ENCODE assay signal across 31 cellular contexts in genomic region chr3:65268411-65268810, GRCh38.
A peak's percentile ranks its signal among the peaks of the same experiment; 100 is the strongest.
DNase-seq lines count a peak whose midpoint lies in the region; ATAC-seq and TF ChIP-seq lines count a peak whose summit lies in the region.
"Had no signal": no experiment of that assay in that cellular context is flagged by ENCODE, and none has a peak within 500 bp of the region (broad histone marks: within the 10 kb centered on the region; RNA-seq: fewer than 3 reads in every experiment).

No MANE protein-coding gene starts in this region.

- no peaks in the 10 kb centered on the region for H3K27me3 Mint-ChIP-seq in mesothelial cell of epicardium (ENCODE audit: low read depth)
- H3K27me3 Mint-ChIP-seq: B cell; CD4-positive, alpha-beta memory T cell; naive B cell had no signal

- BruUV-seq in PC-9 (replicated peaks; lab: Mats Ljungman, UMichigan): no TSS peak

- CTCF ChIA-PET in PC-9 (lab: Charles Lee): no interaction called here

- no peaks in the 10 kb centered on the region for H4K20me1 ChIP-seq in PC-9 (ENCODE audit: insufficient read depth)

- peak overlapping the region; percentile 17 for H3K27ac Mint-ChIP-seq in mesothelial cell of epicardium
- H3K27ac Mint-ChIP-seq: activated T-cell treated with anti-CD3 and anti-CD28 coated beads, Interleukin-2, amount 50 U/mL, for 72 hours; B cell; CD4-positive, alpha-beta memory T cell; naive B cell had no signal

- H3K4me3 Mint-ChIP-seq in mesothelial cell of epicardium: no peak overlapping the region
- H3K4me3 Mint-ChIP-seq: activated T-cell treated with anti-CD3 and anti-CD28 coated beads, Interleukin-2, amount 50 U/mL, for 72 hours; B cell; CD4-positive, alpha-beta memory T cell; naive B cell had no signal

- H3K27me3 ChIP-seq in PC-9 (ENCODE audit: insufficient read depth, low read depth): no peaks in the 10 kb centered on the region
- H3K27me3 ChIP-seq: brain microvascular endothelial cell, left lung, neutrophil, stomach, thyroid gland, vagina had no signal

- no peak overlapping the region for H3K4me2 ChIP-seq in PC-9
- H3K4me2 ChIP-seq: A549 had no signal

- intact Hi-C loops in PC-9 (cut with micrococcal nuclease; ENCODE audit: unreplicated experiment): no loop called here

- H3K9me3 Mint-ChIP-seq in mesothelial cell of epicardium: no peaks in the 10 kb centered on the region

- POLR2A ChIA-PET in PC-9 (lab: Charles Lee; ENCODE audit: unreplicated experiment): no interaction called here

- ATAC-seq in GM21423 (IDR thresholded peaks at IDR 0.05; ENCODE audit: unreplicated experiment) (no peak), GM18505 (IDR thresholded peaks at IDR 0.05; ENCODE audit: unreplicated experiment) (no peak)
- ATAC-seq: A549; activated T-cell treated with anti-CD3 and anti-CD28 coated beads, Interleukin-2, amount 50 U/mL, for 72 hours; HepG2; left lung; right cardiac atrium had no signal

- H3K36me3 Mint-ChIP-seq in mesothelial cell of epicardium: peaks cover 1% of the 10 kb centered on the region
- H3K36me3 Mint-ChIP-seq: CD4-positive, alpha-beta memory T cell; naive B cell had no signal

- H3K36me3 ChIP-seq in PC-9 (ENCODE audit: low read depth): no peaks in the 10 kb centered on the region
- H3K36me3 ChIP-seq: brain microvascular endothelial cell, left lung, neutrophil, stomach, thyroid gland, vagina had no signal

- H3F3A ChIP-seq in PC-9 (ENCODE audit: insufficient read depth, low read depth): no peaks in the 10 kb centered on the region

- TF ChIP-seq CTCF in choroid plexus epithelial cell (conservative IDR thresholded peaks at IDR 0.05; ENCODE audit: low read depth, low read length) (no peak), mesothelial cell of epicardium (IDR thresholded peaks at IDR 0.05; ENCODE audit: unreplicated experiment) (no peak), PC-9 (conservative IDR thresholded peaks at IDR 0.05) (no peak)

- TF ChIP-seq POLR2A in GM18505 (IDR thresholded peaks at IDR 0.05; ENCODE audit: borderline replicate concordance, extremely low read depth, insufficient read depth, insufficient read length): no peak

- no peak overlapping the region for H3K27ac ChIP-seq in PC-9
- H3K27ac ChIP-seq: A549, brain microvascular endothelial cell, epithelial cell of prostate, left lung, neutrophil, SK-N-MC, stomach, thyroid gland, vagina had no signal

- no peak overlapping the region for H2AFZ ChIP-seq in PC-9

- no peaks in the 10 kb centered on the region for H3K9me3 ChIP-seq in PC-9 (ENCODE audit: insufficient read depth, low read depth)
- H3K9me3 ChIP-seq: A549, neutrophil, stomach, thyroid gland, vagina had no signal

- DNase-seq in AG08395 (ENCODE audit: low spot score): peak; percentile 38
- peak; percentile 41 for DNase-seq in NCI-H2171 treated with DMSO at 0.1 percent for 48 hours (lab: John Stamatoyannopoulos, UW)
- peak; percentile 41 for DNase-seq in choroid plexus epithelial cell (ENCODE audit: low read depth)
- no peak for DNase-seq in mesothelial cell of epicardium (ENCODE audit: low spot score in 2 of 2, unreplicated experiment in 2 of 2)
- no peak for DNase-seq in OCI-M1 (lab: John Stamatoyannopoulos, UW)
- DNase-seq in PC-9: no peak
- DNase-seq: activated CD4-positive, alpha-beta T cell treated with anti-CD3 and anti-CD28 coated beads, Interleukin-2, amount 50 U/mL, for 48 hours; activated CD4-positive, CD25-positive, alpha-beta regulatory T cell treated with anti-CD3 and anti-CD28 coated beads, Interleukin-2, amount 50 U/mL, for 72 hours; activated naive CD4-positive, alpha-beta T cell; activated T-cell treated with anti-CD3 and anti-CD28 coated beads, Interleukin-2, amount 50 U/mL, for 72 hours; brain microvascular endothelial cell; CD4-positive, alpha-beta memory T cell; glutamatergic neuron; H7; left lung; naive B cell; NCI-H1417 treated with DMSO at 0.1 percent for 48 hours; NCI-H82; right cardiac atrium; stomach; T-helper 2 cell; thyroid gland had no signal

- H3K9me2 ChIP-seq in PC-9 (ENCODE audit: insufficient read depth): no peaks in the 10 kb centered on the region

- no peaks in the 10 kb centered on the region for H3K79me2 ChIP-seq in PC-9 (ENCODE audit: low read depth)

- H3K4me3 ChIP-seq in choroid plexus epithelial cell (ENCODE audit: low read depth, low read length) (no peak overlapping the region), PC-9 (no peak overlapping the region)
- H3K4me3 ChIP-seq: A549, left lung, SK-N-MC, stomach, thyroid gland, vagina had no signal

- H3K4me1 Mint-ChIP-seq in mesothelial cell of epicardium: peaks cover 7% of the 10 kb centered on the region
- H3K4me1 Mint-ChIP-seq: B cell; CD4-positive, alpha-beta memory T cell; naive B cell had no signal

- H3K4me1 ChIP-seq in PC-9 (replicated peaks; ENCODE audit: insufficient read depth): no peaks in the 10 kb centered on the region
- H3K4me1 ChIP-seq: A549, left lung, stomach, thyroid gland, vagina had no signal

Comparison
In these comparisons a context has a peak if more than half of its experiments do, and no peak if none do; other contexts are left out.
1. DNase-seq: peak in AG08395 (single experiment), NCI-H2171 treated with DMSO at 0.1 percent for 48 hours (single experiment) and choroid plexus epithelial cell (single experiment); none in mesothelial cell of epicardium (0 of 2), OCI-M1 (single experiment) and PC-9 (0 of 2).